ENCODE assay signal across 28 cellular contexts in genomic region chr16:15418206-15418605, GRCh38. TPM values are rescaled to one million over a fixed set of nuclear protein-coding genes. Genes with fewer than 3 reads are reported as not detected.
"Had no signal": no experiment of that assay in that cellular context is flagged by ENCODE, and none has a peak within 500 bp of the region (broad histone marks: within the 10 kb centered on the region; RNA-seq: fewer than 3 reads in every experiment).

No MANE protein-coding gene starts in this region.

- H3K27me3 Mint-ChIP-seq: dendritic cell treated with granulocyte-macrophage colony-stimulating factor and Interleukin-4, amounts not matched to agents 40 ng/mL and 50 ng/mL, for 4 days; progenitor cell of endocrine pancreas; type B pancreatic cell had no signal

- H2AFZ ChIP-seq: neural progenitor cell, parathyroid adenoma had no signal

- H3K27ac ChIP-seq: colonic mucosa, esophagus muscularis mucosa, foreskin keratinocyte, heart right ventricle, left lung, neural progenitor cell, parathyroid adenoma, stomach, thyroid gland had no signal

- H3K27me3 ChIP-seq: colonic mucosa, esophagus muscularis mucosa, foreskin keratinocyte, heart right ventricle, left lung, neural progenitor cell, stomach, thyroid gland had no signal

- H3K36me3 ChIP-seq: colonic mucosa, esophagus muscularis mucosa, heart right ventricle, left lung, neural progenitor cell, stomach, thyroid gland had no signal

- H3K4me3 ChIP-seq: colonic mucosa, esophagus muscularis mucosa, heart right ventricle, left lung, neural progenitor cell, smooth muscle cell, stomach, thyroid gland had no signal

- H3K36me3 Mint-ChIP-seq: neural progenitor cell, type B pancreatic cell had no signal

- H3K9ac ChIP-seq: neural progenitor cell, parathyroid adenoma had no signal

- DNase-seq: colonic mucosa; effector CD8-positive, alpha-beta T cell; endodermal cell; foreskin keratinocyte; glutamatergic neuron; heart right ventricle; hippocampal formation; left cardiac atrium; left lung; mesendoderm; midbrain; naive thymus-derived CD4-positive, alpha-beta T cell; stimulated activated CD4-positive, alpha-beta T cell treated with anti-CD3 and anti-CD28 coated beads, Interleukin-12 subunit alpha, Interleukin-12 subunit beta, amount 100 ng/mL, for 4 hours; stimulated activated CD4-positive, alpha-beta T cell treated with anti-CD3 and anti-CD28 coated beads, Interleukin-1b, Interleukin-23, amount 100 ng/mL, for 48 hours; stimulated activated CD4-positive, alpha-beta T cell treated with anti-CD3 and anti-CD28 coated beads, Interleukin-4, amount 100 ng/mL, for 1 hour; stimulated activated CD8-positive, alpha-beta memory T cell treated with anti-CD3 and anti-CD28 coated beads, Interleukin-4, amount 100 ng/mL, for 48 hours; stimulated activated naive CD4-positive, alpha-beta T cell treated with Interleukin-2 at 50 U/mL for 16 hours; stomach; thyroid gland had no signal

- H3K4me1 ChIP-seq: colonic mucosa, esophagus muscularis mucosa, heart right ventricle, left lung, neural progenitor cell, parathyroid adenoma, stomach, thyroid gland had no signal

- H3K4me1 Mint-ChIP-seq: endodermal cell; naive thymus-derived CD4-positive, alpha-beta T cell; neural progenitor cell had no signal

- H3K9me3 Mint-ChIP-seq: dendritic cell treated with granulocyte-macrophage colony-stimulating factor and Interleukin-4, amounts not matched to agents 40 ng/mL and 50 ng/mL, for 4 days; endodermal cell; naive thymus-derived CD4-positive, alpha-beta T cell; nephron; neural progenitor cell; type B pancreatic cell had no signal

- H3K4me3 Mint-ChIP-seq: dendritic cell treated with granulocyte-macrophage colony-stimulating factor and Interleukin-4, amounts not matched to agents 40 ng/mL and 50 ng/mL, for 4 days; endodermal cell; naive thymus-derived CD4-positive, alpha-beta T cell; nephron; neural progenitor cell; type B pancreatic cell had no signal

- ATAC-seq: foreskin keratinocyte; heart right ventricle; left cardiac atrium; left lung; naive thymus-derived CD4-positive, alpha-beta T cell; sciatic nerve had no signal

- H3K9me3 ChIP-seq: colonic mucosa, esophagus muscularis mucosa, heart right ventricle, left lung, stomach, thyroid gland had no signal

- H3K4me2 ChIP-seq: neural progenitor cell, smooth muscle cell had no signal

- H3K27ac Mint-ChIP-seq: dendritic cell treated with granulocyte-macrophage colony-stimulating factor and Interleukin-4, amounts not matched to agents 40 ng/mL and 50 ng/mL, for 4 days; endodermal cell; naive thymus-derived CD4-positive, alpha-beta T cell; nephron; neural progenitor cell; progenitor cell of endocrine pancreas; type B pancreatic cell had no signal

RNA-seq across cellular contexts. Expression of gene MPV17L, which starts 22.7 kb away (rescaled TPM):
- total RNA-seq: smooth muscle cell had no signal
- polyA plus RNA-seq: naive thymus-derived CD4-positive, alpha-beta T cell; smooth muscle cell had no signal

RNA-seq across cellular contexts. Expression of gene NPIPA5, which starts 40.1 kb away (rescaled TPM):
- total RNA-seq: smooth muscle cell had no signal
